1 cellular context compared by ENCODE assay signal in the genomic region with DNA sequence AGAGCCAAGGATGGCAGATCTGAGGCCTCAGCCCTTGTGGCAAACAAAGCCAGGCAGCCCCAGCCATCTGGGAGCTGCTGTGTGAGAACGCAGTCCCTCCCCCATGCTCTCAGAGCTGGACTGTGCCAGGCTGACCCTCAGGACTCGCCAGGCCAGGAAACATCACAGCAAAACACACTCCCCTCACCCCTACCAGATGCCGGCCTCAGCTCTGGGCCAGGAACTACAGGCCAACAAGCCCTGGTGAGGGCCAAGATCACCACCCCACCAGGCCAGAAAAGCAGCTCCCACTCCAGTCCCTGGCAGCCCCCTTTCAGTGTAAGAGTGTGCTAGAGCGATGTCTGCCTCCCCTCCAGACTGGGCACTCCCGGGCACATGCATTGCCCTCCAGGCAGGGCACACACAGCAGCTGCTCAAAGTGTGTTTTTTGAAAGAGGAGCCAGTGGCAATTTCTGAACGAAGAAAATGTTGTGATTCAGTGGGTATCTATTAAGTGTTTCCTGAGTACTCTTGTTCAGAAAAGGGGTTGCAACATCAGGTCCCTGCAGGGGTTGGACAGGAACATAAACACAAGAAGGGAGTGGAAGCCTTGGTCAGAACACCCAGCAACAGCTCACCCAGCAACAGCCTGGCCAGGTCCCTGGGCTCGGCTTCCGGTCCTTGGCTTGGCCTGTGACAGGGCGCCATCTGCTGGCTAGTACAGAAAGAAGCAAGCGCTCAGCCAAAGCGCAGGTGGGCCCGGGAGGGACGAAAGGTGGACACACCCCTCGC.
TF ChIP-seq lines count a peak whose summit lies in the region.

No MANE protein-coding gene starts in this region.

TF ChIP-seq in HepG2, 621 proteins besides CTCF, POLR2A, EP300 and RAD21 (continued from another document and continues in another):
- TF ChIP-seq, protein P1, sequence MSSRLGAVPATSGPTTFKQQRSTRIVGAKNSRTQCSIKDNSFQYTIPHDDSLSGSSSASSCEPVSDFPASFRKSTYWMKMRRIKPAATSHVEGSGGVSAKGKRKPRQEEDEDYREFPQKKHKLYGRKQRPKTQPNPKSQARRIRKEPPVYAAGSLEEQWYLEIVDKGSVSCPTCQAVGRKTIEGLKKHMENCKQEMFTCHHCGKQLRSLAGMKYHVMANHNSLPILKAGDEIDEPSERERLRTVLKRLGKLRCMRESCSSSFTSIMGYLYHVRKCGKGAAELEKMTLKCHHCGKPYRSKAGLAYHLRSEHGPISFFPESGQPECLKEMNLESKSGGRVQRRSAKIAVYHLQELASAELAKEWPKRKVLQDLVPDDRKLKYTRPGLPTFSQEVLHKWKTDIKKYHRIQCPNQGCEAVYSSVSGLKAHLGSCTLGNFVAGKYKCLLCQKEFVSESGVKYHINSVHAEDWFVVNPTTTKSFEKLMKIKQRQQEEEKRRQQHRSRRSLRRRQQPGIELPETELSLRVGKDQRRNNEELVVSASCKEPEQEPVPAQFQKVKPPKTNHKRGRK (CRISPR knock-in tag; IDR thresholded peaks at IDR 0.05) = no peak
- TF ChIP-seq ZNF121 (CRISPR knock-in tag; IDR thresholded peaks at IDR 0.05) (no peak), ZNF660 (CRISPR knock-in tag; IDR thresholded peaks at IDR 0.05; ENCODE audit: borderline replicate concordance, low read depth) (no peak), KAT2B (IDR thresholded peaks at IDR 0.05; ENCODE audit: borderline replicate concordance, low read depth, low read length) (no peak), TP53 (CRISPR knock-in tag; conservative IDR thresholded peaks at IDR 0.05) (no peak), NCOA2 (CRISPR knock-in tag; IDR thresholded peaks at IDR 0.05) (no peak), ZNF263 (CRISPR knock-in tag; IDR thresholded peaks at IDR 0.05) (no peak), WIZ (CRISPR knock-in tag; IDR thresholded peaks at IDR 0.05) (no peak), JUNB (CRISPR knock-in tag; IDR thresholded peaks at IDR 0.05; ENCODE audit: borderline replicate concordance) (no peak), ZNF230 (CRISPR knock-in tag; IDR thresholded peaks at IDR 0.05) (peak; percentile 87; the same call in 1 of the 2 replicates), REL (CRISPR knock-in tag; conservative IDR thresholded peaks at IDR 0.05) (no peak), XBP1 (CRISPR knock-in tag; IDR thresholded peaks at IDR 0.05) (no peak), NR2C2 (CRISPR knock-in tag; IDR thresholded peaks at IDR 0.05; ENCODE audit: borderline replicate concordance) (peak; percentile 87; the same call in 1 of the 2 replicates), PAF1 (CRISPR knock-in tag; IDR thresholded peaks at IDR 0.05) (no peak), ZFP62 (CRISPR knock-in tag; IDR thresholded peaks at IDR 0.05) (no peak), MYC (CRISPR knock-in tag; IDR thresholded peaks at IDR 0.05; ENCODE audit: borderline replicate concordance) (peak; percentile 44; the same call in 1 of the 2 replicates), CENPT (CRISPR knock-in tag; IDR thresholded peaks at IDR 0.05; ENCODE audit: low read depth) (no peak), MXD4 (CRISPR knock-in tag; IDR thresholded peaks at IDR 0.05) (no peak), HCFC1 (IDR thresholded peaks at IDR 0.05; ENCODE audit: low read depth, low read length) (no peak), KDM5B (CRISPR knock-in tag; IDR thresholded peaks at IDR 0.05; ENCODE audit: borderline replicate concordance) (peak; percentile 64; the same call in 1 of the 2 replicates), GLI4 (CRISPR knock-in tag; IDR thresholded peaks at IDR 0.05; ENCODE audit: borderline replicate concordance) (peak; percentile 64; the same call in 1 of the 2 replicates), ZNF136 (CRISPR knock-in tag; IDR thresholded peaks at IDR 0.05; ENCODE audit: low read depth) (no peak), TEAD3 (CRISPR knock-in tag; optimal IDR thresholded peaks at IDR 0.05; ENCODE audit: borderline replicate concordance) (peak; percentile 58), NR2F6 (IDR thresholded peaks at IDR 0.05) (no peak), NR2F6 (CRISPR knock-in tag; IDR thresholded peaks at IDR 0.05) (peak; percentile 44; the same call in 1 of the 2 replicates), ZNF766 (CRISPR knock-in tag; IDR thresholded peaks at IDR 0.05; ENCODE audit: borderline replicate concordance) (no peak), RBFOX2 (IDR thresholded peaks at IDR 0.05; ENCODE audit: low read depth, low read length) (no peak), ZNF746 (CRISPR knock-in tag; IDR thresholded peaks at IDR 0.05) (no peak; the same call in 1 of the 2 replicates), ZFYVE20 (CRISPR knock-in tag; IDR thresholded peaks at IDR 0.05; ENCODE audit: borderline replicate concordance, low read depth) (no peak), SRSF9 (IDR thresholded peaks at IDR 0.05; ENCODE audit: borderline replicate concordance, insufficient read depth, low read depth, low read length, poor library complexity, severe bottlenecking) (no peak), IKZF4 (CRISPR knock-in tag; IDR thresholded peaks at IDR 0.05; ENCODE audit: borderline replicate concordance, low read depth, not compliant biosample characterization) (no peak), STAG1 (CRISPR knock-in tag; IDR thresholded peaks at IDR 0.05) (peak; percentile 98), ZNF772 (CRISPR knock-in tag; IDR thresholded peaks at IDR 0.05) (peak; percentile 48; the same call in 1 of the 2 replicates), SIN3B (IDR thresholded peaks at IDR 0.05; ENCODE audit: low read length) (0 out of 2 replicates have a peak, but pooled peaks have one; percentile 41), ZNF510 (CRISPR knock-in tag; IDR thresholded peaks at IDR 0.05; ENCODE audit: low read depth) (no peak), TBL1XR1 (IDR thresholded peaks at IDR 0.05; ENCODE audit: borderline replicate concordance, low read length, partially characterized antibody) (no peak), ZNF652 (CRISPR knock-in tag; IDR thresholded peaks at IDR 0.05; ENCODE audit: borderline replicate concordance, low read depth) (peak; percentile 47; the same call in 1 of the 2 replicates), ZBTB42 (CRISPR knock-in tag; IDR thresholded peaks at IDR 0.05) (no peak), ZNF616 (CRISPR knock-in tag; IDR thresholded peaks at IDR 0.05; ENCODE audit: low read depth) (no peak), NRL (CRISPR knock-in tag; IDR thresholded peaks at IDR 0.05; ENCODE audit: borderline replicate concordance) (no peak; the same call in 1 of the 2 replicates), ISX (CRISPR knock-in tag; conservative IDR thresholded peaks at IDR 0.05) (no peak), ZNF501 (CRISPR knock-in tag; IDR thresholded peaks at IDR 0.05) (peak; percentile 82), ZIK1 (CRISPR knock-in tag; IDR thresholded peaks at IDR 0.05; ENCODE audit: borderline replicate concordance, low read depth) (no peak), KDM2A (CRISPR knock-in tag; IDR thresholded peaks at IDR 0.05; ENCODE audit: borderline replicate concordance, low read depth) (peak; percentile 87; the same call in 1 of the 2 replicates), ZNF260 (CRISPR knock-in tag; IDR thresholded peaks at IDR 0.05; ENCODE audit: borderline replicate concordance, low read depth) (no peak), REXO4 (CRISPR knock-in tag; IDR thresholded peaks at IDR 0.05; ENCODE audit: borderline replicate concordance) (no peak), KLF9 (CRISPR knock-in tag; IDR thresholded peaks at IDR 0.05; ENCODE audit: low read depth) (no peak), PCBP1 (IDR thresholded peaks at IDR 0.05; ENCODE audit: borderline replicate concordance, low read depth, low read length) (no peak), ZNF768 (CRISPR knock-in tag; IDR thresholded peaks at IDR 0.05) (peak; percentile 27; the same call in 1 of the 2 replicates), CENPX (CRISPR knock-in tag; IDR thresholded peaks at IDR 0.05) (no peak), HIVEP1 (CRISPR knock-in tag; IDR thresholded peaks at IDR 0.05) (no peak)
- TF ChIP-seq, protein P2, sequence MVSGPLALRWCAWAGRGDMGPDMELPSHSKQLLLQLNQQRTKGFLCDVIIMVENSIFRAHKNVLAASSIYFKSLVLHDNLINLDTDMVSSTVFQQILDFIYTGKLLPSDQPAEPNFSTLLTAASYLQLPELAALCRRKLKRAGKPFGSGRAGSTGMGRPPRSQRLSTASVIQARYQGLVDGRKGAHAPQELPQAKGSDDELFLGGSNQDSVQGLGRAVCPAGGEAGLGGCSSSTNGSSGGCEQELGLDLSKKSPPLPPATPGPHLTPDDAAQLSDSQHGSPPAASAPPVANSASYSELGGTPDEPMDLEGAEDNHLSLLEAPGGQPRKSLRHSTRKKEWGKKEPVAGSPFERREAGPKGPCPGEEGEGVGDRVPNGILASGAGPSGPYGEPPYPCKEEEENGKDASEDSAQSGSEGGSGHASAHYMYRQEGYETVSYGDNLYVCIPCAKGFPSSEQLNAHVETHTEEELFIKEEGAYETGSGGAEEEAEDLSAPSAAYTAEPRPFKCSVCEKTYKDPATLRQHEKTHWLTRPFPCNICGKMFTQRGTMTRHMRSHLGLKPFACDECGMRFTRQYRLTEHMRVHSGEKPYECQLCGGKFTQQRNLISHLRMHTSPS (CRISPR knock-in tag; IDR thresholded peaks at IDR 0.05; ENCODE audit: low read depth) = no peak; the same call in 1 of the 2 replicates
- TF ChIP-seq, protein P3, sequence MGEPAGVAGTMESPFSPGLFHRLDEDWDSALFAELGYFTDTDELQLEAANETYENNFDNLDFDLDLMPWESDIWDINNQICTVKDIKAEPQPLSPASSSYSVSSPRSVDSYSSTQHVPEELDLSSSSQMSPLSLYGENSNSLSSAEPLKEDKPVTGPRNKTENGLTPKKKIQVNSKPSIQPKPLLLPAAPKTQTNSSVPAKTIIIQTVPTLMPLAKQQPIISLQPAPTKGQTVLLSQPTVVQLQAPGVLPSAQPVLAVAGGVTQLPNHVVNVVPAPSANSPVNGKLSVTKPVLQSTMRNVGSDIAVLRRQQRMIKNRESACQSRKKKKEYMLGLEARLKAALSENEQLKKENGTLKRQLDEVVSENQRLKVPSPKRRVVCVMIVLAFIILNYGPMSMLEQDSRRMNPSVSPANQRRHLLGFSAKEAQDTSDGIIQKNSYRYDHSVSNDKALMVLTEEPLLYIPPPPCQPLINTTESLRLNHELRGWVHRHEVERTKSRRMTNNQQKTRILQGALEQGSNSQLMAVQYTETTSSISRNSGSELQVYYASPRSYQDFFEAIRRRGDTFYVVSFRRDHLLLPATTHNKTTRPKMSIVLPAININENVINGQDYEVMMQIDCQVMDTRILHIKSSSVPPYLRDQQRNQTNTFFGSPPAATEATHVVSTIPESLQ (CRISPR knock-in tag; conservative IDR thresholded peaks at IDR 0.05) = no peak
- TF ChIP-seq, protein P4, sequence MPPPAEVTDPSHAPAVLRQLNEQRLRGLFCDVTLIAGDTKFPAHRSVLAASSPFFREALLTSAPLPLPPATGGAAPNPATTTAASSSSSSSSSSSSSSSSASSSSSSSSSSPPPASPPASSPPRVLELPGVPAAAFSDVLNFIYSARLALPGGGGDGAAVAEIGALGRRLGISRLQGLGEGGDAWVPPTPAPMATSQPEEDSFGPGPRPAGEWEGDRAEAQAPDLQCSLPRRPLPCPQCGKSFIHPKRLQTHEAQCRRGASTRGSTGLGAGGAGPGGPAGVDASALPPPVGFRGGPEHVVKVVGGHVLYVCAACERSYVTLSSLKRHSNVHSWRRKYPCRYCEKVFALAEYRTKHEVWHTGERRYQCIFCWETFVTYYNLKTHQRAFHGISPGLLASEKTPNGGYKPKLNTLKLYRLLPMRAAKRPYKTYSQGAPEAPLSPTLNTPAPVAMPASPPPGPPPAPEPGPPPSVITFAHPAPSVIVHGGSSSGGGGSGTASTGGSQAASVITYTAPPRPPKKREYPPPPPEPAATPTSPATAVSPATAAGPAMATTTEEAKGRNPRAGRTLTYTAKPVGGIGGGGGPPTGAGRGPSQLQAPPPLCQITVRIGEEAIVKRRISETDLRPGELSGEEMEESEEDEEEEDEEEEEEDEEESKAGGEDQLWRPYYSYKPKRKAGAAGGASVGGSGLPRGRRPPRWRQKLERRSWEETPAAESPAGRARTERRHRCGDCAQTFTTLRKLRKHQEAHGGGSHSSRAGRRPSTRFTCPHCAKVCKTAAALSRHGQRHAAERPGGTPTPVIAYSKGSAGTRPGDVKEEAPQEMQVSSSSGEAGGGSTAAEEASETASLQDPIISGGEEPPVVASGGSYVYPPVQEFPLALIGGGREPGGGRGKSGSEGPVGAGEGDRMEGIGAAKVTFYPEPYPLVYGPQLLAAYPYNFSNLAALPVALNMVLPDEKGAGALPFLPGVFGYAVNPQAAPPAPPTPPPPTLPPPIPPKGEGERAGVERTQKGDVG (CRISPR knock-in tag; IDR thresholded peaks at IDR 0.05; ENCODE audit: borderline replicate concordance) = 0 out of 2 replicates have a peak, but pooled peaks have one; percentile 33
- TF ChIP-seq, protein P5, sequence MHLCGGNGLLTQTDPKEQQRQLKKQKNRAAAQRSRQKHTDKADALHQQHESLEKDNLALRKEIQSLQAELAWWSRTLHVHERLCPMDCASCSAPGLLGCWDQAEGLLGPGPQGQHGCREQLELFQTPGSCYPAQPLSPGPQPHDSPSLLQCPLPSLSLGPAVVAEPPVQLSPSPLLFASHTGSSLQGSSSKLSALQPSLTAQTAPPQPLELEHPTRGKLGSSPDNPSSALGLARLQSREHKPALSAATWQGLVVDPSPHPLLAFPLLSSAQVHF (CRISPR knock-in tag; IDR thresholded peaks at IDR 0.05) = no peak
- TF ChIP-seq, protein P6, sequence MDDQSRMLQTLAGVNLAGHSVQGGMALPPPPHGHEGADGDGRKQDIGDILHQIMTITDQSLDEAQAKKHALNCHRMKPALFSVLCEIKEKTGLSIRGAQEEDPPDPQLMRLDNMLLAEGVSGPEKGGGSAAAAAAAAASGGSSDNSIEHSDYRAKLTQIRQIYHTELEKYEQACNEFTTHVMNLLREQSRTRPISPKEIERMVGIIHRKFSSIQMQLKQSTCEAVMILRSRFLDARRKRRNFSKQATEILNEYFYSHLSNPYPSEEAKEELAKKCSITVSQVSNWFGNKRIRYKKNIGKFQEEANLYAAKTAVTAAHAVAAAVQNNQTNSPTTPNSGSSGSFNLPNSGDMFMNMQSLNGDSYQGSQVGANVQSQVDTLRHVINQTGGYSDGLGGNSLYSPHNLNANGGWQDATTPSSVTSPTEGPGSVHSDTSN (CRISPR knock-in tag; IDR thresholded peaks at IDR 0.05; ENCODE audit: borderline replicate concordance) = no peak
- TF ChIP-seq, protein P7, sequence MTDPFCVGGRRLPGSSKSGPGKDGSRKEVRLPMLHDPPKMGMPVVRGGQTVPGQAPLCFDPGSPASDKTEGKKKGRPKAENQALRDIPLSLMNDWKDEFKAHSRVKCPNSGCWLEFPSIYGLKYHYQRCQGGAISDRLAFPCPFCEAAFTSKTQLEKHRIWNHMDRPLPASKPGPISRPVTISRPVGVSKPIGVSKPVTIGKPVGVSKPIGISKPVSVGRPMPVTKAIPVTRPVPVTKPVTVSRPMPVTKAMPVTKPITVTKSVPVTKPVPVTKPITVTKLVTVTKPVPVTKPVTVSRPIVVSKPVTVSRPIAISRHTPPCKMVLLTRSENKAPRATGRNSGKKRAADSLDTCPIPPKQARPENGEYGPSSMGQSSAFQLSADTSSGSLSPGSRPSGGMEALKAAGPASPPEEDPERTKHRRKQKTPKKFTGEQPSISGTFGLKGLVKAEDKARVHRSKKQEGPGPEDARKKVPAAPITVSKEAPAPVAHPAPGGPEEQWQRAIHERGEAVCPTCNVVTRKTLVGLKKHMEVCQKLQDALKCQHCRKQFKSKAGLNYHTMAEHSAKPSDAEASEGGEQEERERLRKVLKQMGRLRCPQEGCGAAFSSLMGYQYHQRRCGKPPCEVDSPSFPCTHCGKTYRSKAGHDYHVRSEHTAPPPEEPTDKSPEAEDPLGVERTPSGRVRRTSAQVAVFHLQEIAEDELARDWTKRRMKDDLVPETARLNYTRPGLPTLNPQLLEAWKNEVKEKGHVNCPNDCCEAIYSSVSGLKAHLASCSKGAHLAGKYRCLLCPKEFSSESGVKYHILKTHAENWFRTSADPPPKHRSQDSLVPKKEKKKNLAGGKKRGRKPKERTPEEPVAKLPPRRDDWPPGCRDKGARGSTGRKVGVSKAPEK (CRISPR knock-in tag; IDR thresholded peaks at IDR 0.05; ENCODE audit: borderline replicate concordance) = no peak
